39 cellular contexts compared by ENCODE assay signal in the genomic region with DNA sequence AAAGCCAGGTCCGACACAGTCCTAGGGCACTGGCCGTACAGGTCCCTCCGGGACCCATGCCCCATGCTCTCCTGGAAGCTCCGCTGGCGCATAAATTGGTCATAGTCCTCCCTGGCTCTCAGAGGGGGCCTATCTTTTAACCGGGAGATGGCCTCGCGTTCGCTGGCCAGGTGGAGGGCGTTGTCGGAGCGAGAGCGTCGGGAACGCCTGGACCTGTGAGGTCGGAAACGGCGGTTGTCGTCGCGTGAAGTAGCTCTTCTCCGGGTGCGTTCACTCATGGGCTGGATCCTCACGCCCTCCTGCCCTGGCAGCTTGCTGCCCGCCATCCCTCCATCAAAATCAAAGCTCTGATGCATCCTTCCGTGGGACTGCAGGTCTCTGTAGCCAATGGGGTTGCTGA.
"Had no signal": no experiment of that assay in that cellular context is flagged by ENCODE, and none has a peak within 500 bp of the region (broad histone marks: within the 10 kb centered on the region; RNA-seq: fewer than 3 reads in every experiment).

No MANE protein-coding gene starts in this region.

- H3K4me3 ChIP-seq: adrenal gland, ascending aorta, body of pancreas, breast epithelium, cardiac muscle cell had no signal

- H3K27me3 ChIP-seq: adrenal gland, ascending aorta, body of pancreas, brain microvascular endothelial cell, breast epithelium, cardiac muscle cell had no signal

- H3K4me1 ChIP-seq: adrenal gland, ascending aorta, body of pancreas, breast epithelium had no signal

- H3K27ac Mint-ChIP-seq: activated naive CD4-positive, alpha-beta T cell treated with anti-CD3 and anti-CD28 coated beads for 36 hours; activated naive CD4-positive, alpha-beta T cell treated with anti-CD3 and anti-CD28 coated beads, Interleukin-2, amount 10 ng/mL, durations not matched to agents 7 days and 5 days; activated naive CD4-positive, alpha-beta T cell treated with anti-CD3 and anti-CD28 coated beads, Interleukin-2, amount 50 U/mL, for 24 hours; activated naive CD4-positive, alpha-beta T cell treated with anti-CD3 and anti-CD28 coated beads, Interleukin-2, amount 50 U/mL, for 72 hours; activated naive CD8-positive, alpha-beta T cell; activated naive CD8-positive, alpha-beta T cell treated with anti-CD3 and anti-CD28 coated beads for 36 hours; activated naive CD8-positive, alpha-beta T cell treated with anti-CD3 and anti-CD28 coated beads, Interleukin-2, amount 10 ng/mL, durations not matched to agents 7 days and 5 days; activated naive CD8-positive, alpha-beta T cell treated with anti-CD3 and anti-CD28 coated beads, Interleukin-2, amount 50 U/mL, for 24 hours; activated T-cell treated with anti-CD3 and anti-CD28 coated beads, Interleukin-2, amount 50 U/mL, for 24 hours; activated T-cell treated with anti-CD3 and anti-CD28 coated beads, Interleukin-2, amount 50 U/mL, for 72 hours; activated T-helper 1 cell treated with anti-CD3 and anti-CD28 coated beads, Interleukin-12 subunit alpha, Interleukin-12 subunit beta, Interleukin-2, Interleukin-4 antibody, amounts not matched to agents 30 ng/mL and 10 ng/mL and 1 ng/mL, durations not matched to agents 14 hours and 24 hours and 36 hours; activated T-helper 17 cell treated with anti-CD3 and anti-CD28 coated beads, Interleukin-2, amount 50 U/mL, for 72 hours; activated T-helper 2 cell treated with anti-CD3 and anti-CD28 coated beads, Interferon-gamma antibody, Interleukin-2, Interleukin-4, amounts not matched to agents 10 μg/mL and 5 μg/mL and 100 μg/mL, durations not matched to agents 14 hours and 24 hours and 36 hours; brain had no signal

- H3K27ac ChIP-seq: adrenal gland, ascending aorta, body of pancreas, brain microvascular endothelial cell, breast epithelium, cardiac muscle cell had no signal

- H3K4me1 Mint-ChIP-seq: activated naive CD4-positive, alpha-beta T cell treated with anti-CD3 and anti-CD28 coated beads, Interleukin-2, amount 10 ng/mL, durations not matched to agents 7 days and 5 days; activated naive CD4-positive, alpha-beta T cell treated with anti-CD3 and anti-CD28 coated beads, Interleukin-2, amount 50 U/mL, for 24 hours; activated naive CD8-positive, alpha-beta T cell treated with anti-CD3 and anti-CD28 coated beads for 36 hours; activated naive CD8-positive, alpha-beta T cell treated with anti-CD3 and anti-CD28 coated beads, Interleukin-2, amount 10 ng/mL, durations not matched to agents 7 days and 5 days; activated naive CD8-positive, alpha-beta T cell treated with anti-CD3 and anti-CD28 coated beads, Interleukin-2, amount 50 U/mL, for 24 hours; activated T-helper 17 cell treated with anti-CD3 and anti-CD28 coated beads, Interleukin-2, amount 50 U/mL, for 72 hours; central memory CD8-positive, alpha-beta T cell had no signal

- H3K4me3 Mint-ChIP-seq: activated naive CD4-positive, alpha-beta T cell treated with anti-CD3 and anti-CD28 coated beads for 36 hours; activated naive CD4-positive, alpha-beta T cell treated with anti-CD3 and anti-CD28 coated beads, Interleukin-2, amount 10 ng/mL, durations not matched to agents 7 days and 5 days; activated naive CD4-positive, alpha-beta T cell treated with anti-CD3 and anti-CD28 coated beads, Interleukin-2, amount 50 U/mL, for 24 hours; activated naive CD8-positive, alpha-beta T cell; activated naive CD8-positive, alpha-beta T cell treated with anti-CD3 and anti-CD28 coated beads for 36 hours; activated naive CD8-positive, alpha-beta T cell treated with anti-CD3 and anti-CD28 coated beads, Interleukin-2, amount 10 ng/mL, durations not matched to agents 7 days and 5 days; activated naive CD8-positive, alpha-beta T cell treated with anti-CD3 and anti-CD28 coated beads, Interleukin-2, amount 50 U/mL, for 24 hours; activated T-cell treated with anti-CD3 and anti-CD28 coated beads, Interleukin-2, amount 50 U/mL, for 24 hours; activated T-cell treated with anti-CD3 and anti-CD28 coated beads, Interleukin-2, amount 50 U/mL, for 4 hours; activated T-cell treated with anti-CD3 and anti-CD28 coated beads, Interleukin-2, amount 50 U/mL, for 72 hours; activated T-helper 1 cell treated with anti-CD3 and anti-CD28 coated beads, Interleukin-12 subunit alpha, Interleukin-12 subunit beta, Interleukin-2, Interleukin-4 antibody, amounts not matched to agents 30 ng/mL and 10 ng/mL and 1 ng/mL, durations not matched to agents 14 hours and 24 hours and 36 hours; activated T-helper 17 cell treated with anti-CD3 and anti-CD28 coated beads, Interleukin-2, amount 50 U/mL, for 72 hours; brain; central memory CD8-positive, alpha-beta T cell had no signal

- H3K9me3 Mint-ChIP-seq: activated naive CD4-positive, alpha-beta T cell treated with anti-CD3 and anti-CD28 coated beads for 36 hours; activated naive CD4-positive, alpha-beta T cell treated with anti-CD3 and anti-CD28 coated beads, Interleukin-2, amount 10 ng/mL, durations not matched to agents 7 days and 5 days; activated naive CD4-positive, alpha-beta T cell treated with anti-CD3 and anti-CD28 coated beads, Interleukin-2, amount 50 U/mL, for 24 hours; activated naive CD4-positive, alpha-beta T cell treated with anti-CD3 and anti-CD28 coated beads, Interleukin-2, amount 50 U/mL, for 72 hours; activated naive CD8-positive, alpha-beta T cell treated with anti-CD3 and anti-CD28 coated beads for 36 hours; activated naive CD8-positive, alpha-beta T cell treated with anti-CD3 and anti-CD28 coated beads, Interleukin-2, amount 10 ng/mL, durations not matched to agents 7 days and 5 days; activated naive CD8-positive, alpha-beta T cell treated with anti-CD3 and anti-CD28 coated beads, Interleukin-2, amount 50 U/mL, for 24 hours; activated T-cell treated with anti-CD3 and anti-CD28 coated beads, Interleukin-2, amount 50 U/mL, for 24 hours; activated T-cell treated with anti-CD3 and anti-CD28 coated beads, Interleukin-2, amount 50 U/mL, for 4 hours; activated T-cell treated with anti-CD3 and anti-CD28 coated beads, Interleukin-2, amount 50 U/mL, for 72 hours; activated T-helper 1 cell treated with anti-CD3 and anti-CD28 coated beads, Interleukin-12 subunit alpha, Interleukin-12 subunit beta, Interleukin-2, Interleukin-4 antibody, amounts not matched to agents 30 ng/mL and 10 ng/mL and 1 ng/mL, durations not matched to agents 14 hours and 24 hours and 36 hours; activated T-helper 17 cell treated with anti-CD3 and anti-CD28 coated beads, Interleukin-2, amount 50 U/mL, for 72 hours; activated T-helper 2 cell treated with anti-CD3 and anti-CD28 coated beads, Interferon-gamma antibody, Interleukin-2, Interleukin-4, amounts not matched to agents 10 μg/mL and 5 μg/mL and 100 μg/mL, durations not matched to agents 14 hours and 24 hours and 36 hours; brain; central memory CD8-positive, alpha-beta T cell had no signal

- FAIRE-seq: astrocyte, colon had no signal

- H3K27me3 Mint-ChIP-seq: activated naive CD4-positive, alpha-beta T cell treated with anti-CD3 and anti-CD28 coated beads, Interleukin-2, amount 10 ng/mL, durations not matched to agents 7 days and 5 days; brain had no signal

- H3K36me3 Mint-ChIP-seq: activated naive CD4-positive, alpha-beta T cell treated with anti-CD3 and anti-CD28 coated beads, Interleukin-2, amount 10 ng/mL, durations not matched to agents 7 days and 5 days; activated naive CD4-positive, alpha-beta T cell treated with anti-CD3 and anti-CD28 coated beads, Interleukin-2, amount 50 U/mL, for 24 hours; activated naive CD4-positive, alpha-beta T cell treated with anti-CD3 and anti-CD28 coated beads, Interleukin-2, amount 50 U/mL, for 72 hours; activated naive CD8-positive, alpha-beta T cell; activated naive CD8-positive, alpha-beta T cell treated with anti-CD3 and anti-CD28 coated beads for 36 hours; activated naive CD8-positive, alpha-beta T cell treated with anti-CD3 and anti-CD28 coated beads, Interleukin-2, amount 10 ng/mL, durations not matched to agents 7 days and 5 days had no signal

- H3K36me3 ChIP-seq: adrenal gland, breast epithelium, cardiac muscle cell had no signal

- H3K9me3 ChIP-seq: adrenal gland, ascending aorta, body of pancreas, breast epithelium had no signal

- DNase-seq: activated effector memory CD4-positive, alpha-beta T cell treated with anti-CD3 and anti-CD28 coated beads, Interleukin-2, amount 50 U/mL, for 16 hours; activated effector memory CD4-positive, alpha-beta T cell treated with Interleukin-2 at 50 U/mL for 16 hours; activated gamma-delta T cell; activated gamma-delta T cell treated with Interleukin-2 at 50 U/mL for 16 hours; activated naive CD4-positive, alpha-beta T cell; activated naive CD4-positive, alpha-beta T cell treated with anti-CD3 and anti-CD28 coated beads for 36 hours; activated naive CD4-positive, alpha-beta T cell treated with anti-CD3 and anti-CD28 coated beads, Interleukin-2, amount 10 ng/mL, durations not matched to agents 7 days and 5 days; activated naive CD4-positive, alpha-beta T cell treated with anti-CD3 and anti-CD28 coated beads, Interleukin-2, amount 50 U/mL, for 16 hours; activated naive CD4-positive, alpha-beta T cell treated with Interleukin-2 at 50 U/mL for 16 hours; activated naive CD8-positive, alpha-beta T cell treated with anti-CD3 and anti-CD28 coated beads for 36 hours; activated naive CD8-positive, alpha-beta T cell treated with anti-CD3 and anti-CD28 coated beads, Interleukin-2, amount 10 ng/mL, durations not matched to agents 7 days and 5 days; activated naive CD8-positive, alpha-beta T cell treated with anti-CD3 and anti-CD28 coated beads, Interleukin-2, amount 50 U/mL, for 24 hours; activated T-cell treated with anti-CD3 and anti-CD28 coated beads, Interleukin-2, amount 50 U/mL, for 24 hours; activated T-cell treated with anti-CD3 and anti-CD28 coated beads, Interleukin-2, amount 50 U/mL, for 4 hours; activated T-cell treated with anti-CD3 and anti-CD28 coated beads, Interleukin-2, amount 50 U/mL, for 48 hours; activated T-cell treated with anti-CD3 and anti-CD28 coated beads, Interleukin-2, amount 50 U/mL, for 72 hours; adrenal gland; amniotic stem cell; amygdala; anterior cingulate cortex; aorta; body of pancreas; brain microvascular endothelial cell; caudate nucleus; central memory CD4-positive, alpha-beta T cell; cerebellar nuclear complex had no signal

- ATAC-seq: activated naive CD4-positive, alpha-beta T cell treated with anti-CD3 and anti-CD28 coated beads, Interleukin-2, amount 50 U/mL, for 72 hours; activated naive CD8-positive, alpha-beta T cell treated with anti-CD3 and anti-CD28 coated beads, Interleukin-2, amount 50 U/mL, for 24 hours; activated T-cell treated with anti-CD3 and anti-CD28 coated beads, Interleukin-2, amount 50 U/mL, for 4 hours; activated T-cell treated with anti-CD3 and anti-CD28 coated beads, Interleukin-2, amount 50 U/mL, for 72 hours; activated T-helper 17 cell treated with anti-CD3 and anti-CD28 coated beads, Interleukin-2, amount 50 U/mL, for 72 hours; body of pancreas had no signal
